ENCODE assay signal across 15 cellular contexts in genomic region chr9:90659626-90660364, GRCh38. TPM values are rescaled to one million over a fixed set of nuclear protein-coding genes. Genes with fewer than 3 reads are reported as not detected.
DNase-seq lines count a peak whose midpoint lies in the region; ATAC-seq, FAIRE-seq and TF ChIP-seq lines count a peak whose summit lies in the region.
"Had no signal": no experiment of that assay in that cellular context is flagged by ENCODE, and none has a peak within 500 bp of the region (broad histone marks: within the 10 kb centered on the region; RNA-seq: fewer than 3 reads in every experiment).

No MANE protein-coding gene starts in this region.

- RAD21 ChIA-PET in HCT116 (lab: Charles Lee; ENCODE audit: low non-redundant PET in 1 of 2, low total read pairs in 2 of 2, uncharacterized antibody in 2 of 2, unreplicated experiment in 2 of 2), result no interaction called here

- no peak for TF ChIP-seq POLR2A in HCT116 (IDR thresholded peaks at IDR 0.05; ENCODE audit: borderline replicate concordance, extremely low read depth, insufficient read depth, insufficient read length)

- H3K4me3 ChIP-seq in HCT116 (replicated peaks in 1 of 2; ENCODE audit: low read depth in 1 of 2, low read length in 2 of 2) (no peak overlapping the region), epithelial cell of esophagus (ENCODE audit: low read length) (no peak overlapping the region), skeletal muscle cell (ENCODE audit: low read depth, low read length) (no peak overlapping the region)

- DNase-seq in HCT116 (ENCODE audit: low read depth, low spot score) (no peak), RCC 7860 (ENCODE audit: low spot score) (peak; percentile 23), epithelial cell of esophagus (ENCODE audit: low read depth) (peak; percentile 83), skeletal muscle cell (ENCODE audit: low read depth) (peak; percentile 54)
- DNase-seq: activated CD4-positive, alpha-beta T cell treated with anti-CD3 and anti-CD28 coated beads, Interleukin-2, amount 50 U/mL, for 48 hours; CD4-positive, alpha-beta memory T cell; central memory CD4-positive, alpha-beta T cell; NCI-H187; NCI-H524 treated with DMSO at 0.1 percent for 48 hours; nucleus accumbens; stimulated activated CD4-positive, alpha-beta T cell treated with anti-CD3 and anti-CD28 coated beads, Interleukin-12 subunit alpha, Interleukin-12 subunit beta, amount 100 ng/mL, for 4 hours had no signal

- no peaks in the 10 kb centered on the region for H3K36me3 ChIP-seq in HCT116 (ENCODE audit: control insufficient read depth in 1 of 2, insufficient read depth in 2 of 2, low read length in 2 of 2)

- H4K20me1 ChIP-seq in HCT116 (ENCODE audit: insufficient read depth), result no peaks in the 10 kb centered on the region

- TF ChIP-seq RAD21 in HCT116 (IDR thresholded peaks at IDR 0.05; ENCODE audit: low read depth), result no peak

- no TSS peak for BruUV-seq in HCT116 (replicated peaks; lab: Mats Ljungman, UMichigan)

- TF ChIP-seq CTCF in HCT116 (IDR thresholded peaks at IDR 0.05 in 2 of 3, conservative IDR thresholded peaks at IDR 0.05 in 1 of 3; ENCODE audit: borderline replicate concordance in 1 of 3, insufficient read depth in 1 of 3, low read depth in 2 of 3, low read length in 2 of 3) (no peak), epithelial cell of esophagus (IDR thresholded peaks at IDR 0.05; ENCODE audit: insufficient read depth, low read depth, low read length, missing control alignments) (no peak)

- peaks cover 0 to 8% of the 10 kb centered on the region in 2 experiments; a peak in 2 of 4 replicates for H3K4me1 ChIP-seq in HCT116 (ENCODE audit: control insufficient read depth in 1 of 2, insufficient read depth in 2 of 2, low read length in 2 of 2)

- ATAC-seq in HCT116, result peak; percentile 34
- ATAC-seq in GM18873 (IDR thresholded peaks at IDR 0.05; ENCODE audit: low FRiP score, unreplicated experiment), result no peak
- no peak for ATAC-seq in HG03354 (IDR thresholded peaks at IDR 0.05; ENCODE audit: poor library complexity, severe bottlenecking, unreplicated experiment)
- no peak for ATAC-seq in GM18502 (IDR thresholded peaks at IDR 0.05; ENCODE audit: poor library complexity, unreplicated experiment)

- H3K79me2 ChIP-seq in HCT116 (ENCODE audit: insufficient read depth, low read length), result no peaks in the 10 kb centered on the region

- H2AFZ ChIP-seq in HCT116 (ENCODE audit: low read depth, low read length, poor library complexity, severe bottlenecking), result no peak overlapping the region

- no peak overlapping the region for H3K27ac ChIP-seq in HCT116 (ENCODE audit: low read depth, low read length)

- H3K9me3 ChIP-seq in HCT116 (ENCODE audit: control insufficient read depth in 1 of 2, insufficient read depth in 1 of 2, low read depth in 1 of 2, low read length in 2 of 2), result no peaks in the 10 kb centered on the region

- H3K27me3 ChIP-seq in HCT116 (ENCODE audit: insufficient read depth, low read length), result peaks cover 25% of the 10 kb centered on the region

- intact Hi-C loops in HCT116 (cut with micrococcal nuclease), result no loop called here

- CTCF ChIA-PET in HCT116 (lab: Charles Lee), result no interaction called here

- H3K4me2 ChIP-seq in HCT116 (ENCODE audit: low read length), result no peak overlapping the region

- H3K9me2 ChIP-seq in HCT116 (ENCODE audit: insufficient read depth), result no peaks in the 10 kb centered on the region

- POLR2A ChIA-PET in HCT116 (lab: Charles Lee), result interaction anchor here (0.7 kb wide), 1 partner anchor 17 kb away, joined by 3 read pairs; no protein-coding TSS in a partner anchor

- peak; percentile 82 for FAIRE-seq in RCC 7860 (lab: Jason Lieb, UNC)

- H3K9ac ChIP-seq in HCT116 (ENCODE audit: low read length), result no peak overlapping the region

TF ChIP-seq in HCT116, 20 proteins besides CTCF, POLR2A, EP300 and RAD21:
- TF ChIP-seq SIN3A (IDR thresholded peaks at IDR 0.05; ENCODE audit: low read depth), result no peak
- no peak for TF ChIP-seq ZNF274 (IDR thresholded peaks at IDR 0.05; ENCODE audit: low read depth, low read length)
- TF ChIP-seq FOSL1 (IDR thresholded peaks at IDR 0.05; ENCODE audit: low read depth), result peak; percentile 57; the same call in 1 of the 2 replicates
- no peak for TF ChIP-seq CBX3 (IDR thresholded peaks at IDR 0.05; ENCODE audit: low read depth)
- no peak for TF ChIP-seq YY1 (IDR thresholded peaks at IDR 0.05; ENCODE audit: extremely low read depth, insufficient replicate concordance, low read depth, low read length)
- TF ChIP-seq TCF7L2 (IDR thresholded peaks at IDR 0.05; ENCODE audit: borderline replicate concordance, extremely low read depth, insufficient read depth, insufficient read length), result no peak
- no peak for TF ChIP-seq MAX (IDR thresholded peaks at IDR 0.05)
- peak; percentile 19; the same call in 1 of the 2 replicates for TF ChIP-seq JUND (IDR thresholded peaks at IDR 0.05)

RNA-seq across cellular contexts. Expression of gene DIRAS2, which starts 17.2 kb away (rescaled TPM):
- total RNA-seq in HCT116 (2021; ENCODE audit: unreplicated experiment), result not detected
- polyA plus RNA-seq in HCT116 (2012), result not detected in 2 replicates
- total RNA-seq: CD4-positive, alpha-beta memory T cell; mesenteric fat pad had no signal
- polyA plus RNA-seq: CD4-positive, alpha-beta memory T cell had no signal
